In genomic region chr6:105174512-105174911, GRCh38 we compare ENCODE assay signal across 18 cellular contexts. TPM values are rescaled to one million over a fixed set of nuclear protein-coding genes. Genes with fewer than 3 reads are reported as not detected.
DNase-seq lines count a peak whose midpoint lies in the region; ATAC-seq and TF ChIP-seq lines count a peak whose summit lies in the region.
"Had no signal": no experiment of that assay in that cellular context is flagged by ENCODE, and none has a peak within 500 bp of the region (broad histone marks: within the 10 kb centered on the region; RNA-seq: fewer than 3 reads in every experiment).

No MANE protein-coding gene starts in this region.

- POLR2A ChIA-PET in AG04450 (lab: Yijun Ruan, JAX), result interaction anchor here (0.6 kb wide), 1 partner anchor 9 kb away, joined by 4 read pairs; no protein-coding TSS in a partner anchor

- ATAC-seq in HG03378 (IDR thresholded peaks at IDR 0.05; ENCODE audit: unreplicated experiment) (no peak), right lobe of liver (no peak), GM18907 (IDR thresholded peaks at IDR 0.05; ENCODE audit: unreplicated experiment) (no peak)

- DNase-seq in AG04450 (ENCODE audit: low read depth, low spot score) (no peak), HS-5 (ENCODE audit: low read depth) (peak; percentile 87), amniotic epithelial cell (ENCODE audit: low read depth) (peak; percentile 66), foreskin melanocyte (peak; percentile 73), right lobe of liver (no peak), NCI-H510A treated with DMSO at 0.1 percent for 48 hours (lab: John Stamatoyannopoulos, UW) (no peak)
- DNase-seq: CD8-positive, alpha-beta memory T cell; cerebellar nuclear complex; DND-41; KBM-7; NCI-H1105; NCI-H2171; Peyer's patch; sigmoid colon had no signal

- no peak for TF ChIP-seq POLR2A in right lobe of liver (IDR thresholded peaks at IDR 0.05)

- H3K27ac ChIP-seq in AG04450 (ENCODE audit: low read depth, low read length), result no peak overlapping the region
- H3K27ac ChIP-seq in right lobe of liver, result no peak overlapping the region
- H3K27ac ChIP-seq: Peyer's patch, sigmoid colon had no signal

- H3K9me3 ChIP-seq in AG04450 (ENCODE audit: control insufficient read depth, insufficient read depth, low read length) (peaks cover 4% of the 10 kb centered on the region; the same call in 1 of the 2 replicates), right lobe of liver (no peaks in the 10 kb centered on the region)
- H3K9me3 ChIP-seq: Peyer's patch, sigmoid colon had no signal

- H3K36me3 ChIP-seq in right lobe of liver, result no peaks in the 10 kb centered on the region
- H3K36me3 ChIP-seq: Peyer's patch, sigmoid colon had no signal

- CTCF ChIA-PET in AG04450 (lab: Charles Lee), result no interaction called here

- H3K4me3 ChIP-seq in AG04450 (ENCODE audit: low read depth, low read length), result peak overlapping the region; percentile 23; the same call in 1 of the 2 replicates
- no peak overlapping the region for H3K4me3 ChIP-seq in right lobe of liver
- H3K4me3 ChIP-seq: Peyer's patch, sigmoid colon had no signal

- no peak for TF ChIP-seq CTCF in AG04450 (IDR thresholded peaks at IDR 0.05; ENCODE audit: low read depth, low read length)
- TF ChIP-seq CTCF in right lobe of liver (IDR thresholded peaks at IDR 0.05), result no peak

- intact Hi-C loops in right lobe of liver (cut with DNase I), result no loop called here

- 73% methylated on average over 6 of the region's 6 CpGs for WGBS in right lobe of liver (ENCODE audit: insufficient coverage, low coverage, low lambda C conversion rate, missing lambda C conversion rate)

- H3K4me1 ChIP-seq in right lobe of liver, result no peaks in the 10 kb centered on the region

- H3K27me3 ChIP-seq in AG04450 (ENCODE audit: control insufficient read depth, insufficient read depth, low read length) (no peaks in the 10 kb centered on the region), right lobe of liver (no peaks in the 10 kb centered on the region)

RNA-seq across cellular contexts. Expression of gene POPDC3, which starts 5.3 kb away (rescaled TPM):
- polyA plus RNA-seq in AG04450 (2011; rRNA removed), result 22.2 and 29.1 TPM in 2 replicates
- 5.1 and 8.6 TPM in 2 replicates for polyA minus RNA-seq in AG04450 (2011; rRNA and poly(A)+ RNA removed)
- total RNA-seq in right lobe of liver, result not detected
- total RNA-seq: activated CD8-positive, alpha-beta memory T cell treated with anti-CD3 and anti-CD28 coated beads for 36 hours; CD8-positive, alpha-beta memory T cell; liver; Peyer's patch had no signal
- polyA plus RNA-seq: CD8-positive, alpha-beta memory T cell; liver had no signal

Comparison
In these comparisons a context has a peak if more than half of its experiments do, and no peak if none do; other contexts are left out.
1. DNase-seq: peak in HS-5 (single experiment), amniotic epithelial cell (single experiment) and foreskin melanocyte (single experiment); none in AG04450 (single experiment), right lobe of liver (0 of 3) and NCI-H510A treated with DMSO at 0.1 percent for 48 hours (single experiment).